15 cellular contexts compared by ENCODE assay signal in the genomic region with DNA sequence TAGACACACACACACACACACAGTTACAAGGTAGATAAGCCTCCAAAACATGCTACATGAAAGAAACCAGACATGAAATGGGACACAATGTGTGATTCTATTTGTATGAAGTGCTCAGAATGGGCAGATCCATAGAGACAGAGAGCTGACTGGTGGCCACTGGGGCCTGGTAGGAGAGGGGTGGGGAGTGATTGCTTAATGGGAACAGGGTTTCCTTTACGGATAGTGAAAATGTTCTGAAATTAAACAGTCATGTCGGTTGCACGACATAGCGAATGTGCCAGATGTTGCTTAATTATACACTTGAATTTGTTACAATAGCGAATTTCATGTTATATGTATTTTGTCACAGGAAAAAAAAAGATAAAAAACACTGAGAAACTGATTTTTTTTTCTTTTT.
"Had no signal": no experiment of that assay in that cellular context is flagged by ENCODE, and none has a peak within 500 bp of the region (broad histone marks: within the 10 kb centered on the region; RNA-seq: fewer than 3 reads in every experiment).

No MANE protein-coding gene starts in this region.

- H3K9me3 ChIP-seq: prostate gland had no signal

- DNase-seq: activated B cell treated with CpG ODN at 0.5 μM for 24 hours; activated CD4-positive, alpha-beta T cell treated with anti-CD3 and anti-CD28 coated beads, Interleukin-2, amount 10 ng/mL, durations not matched to agents 24 days and 14 days; activated CD8-positive, alpha-beta memory T cell treated with anti-CD3 and anti-CD28 coated beads for 24 hours; activated gamma-delta T cell treated with Interleukin-2 at 50 U/mL for 16 hours; amniotic stem cell; caudate nucleus; effector memory CD8-positive, alpha-beta T cell; head of caudate nucleus; immature natural killer cell; nephron progenitor cell; right cardiac atrium; stimulated activated CD4-positive, alpha-beta T cell treated with anti-CD3 and anti-CD28 coated beads, Interleukin-4, amount 100 ng/mL, for 24 hours; stimulated activated naive CD4-positive, alpha-beta T cell treated with Interleukin-2 at 50 U/mL for 16 hours had no signal

- H3K36me3 ChIP-seq: prostate gland had no signal

- H3K4me1 ChIP-seq: prostate gland had no signal

- H3K4me3 ChIP-seq: prostate gland, skin epidermis had no signal

- H3K27ac ChIP-seq: prostate gland, skin epidermis had no signal
